Comparison of ENCODE assay signal across 1 cellular context in the genomic region with DNA sequence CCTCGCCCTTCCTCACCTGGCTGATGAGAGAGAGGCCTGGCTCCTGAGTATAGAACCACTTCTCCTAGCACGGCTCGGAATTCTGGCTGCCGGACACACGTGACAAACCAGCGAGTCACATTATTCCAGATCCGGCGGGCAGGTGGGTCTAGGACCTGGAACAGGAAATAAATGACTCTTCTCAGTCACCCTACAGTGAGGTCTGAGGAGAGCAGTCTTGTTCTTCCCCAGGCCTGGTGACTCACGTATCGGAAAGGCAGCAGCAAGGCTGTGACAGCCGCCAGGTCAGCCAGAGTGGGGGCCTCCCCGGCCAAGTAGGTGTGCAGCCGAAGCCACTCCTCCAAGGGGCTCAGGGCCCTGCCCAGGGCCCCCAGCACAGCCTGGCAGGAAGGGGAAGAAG.
TF ChIP-seq lines count a peak whose summit lies in the region.

No MANE protein-coding gene starts in this region.

TF ChIP-seq in H1, 55 proteins besides CTCF, POLR2A, EP300 and RAD21:
- TF ChIP-seq SAP30 (IDR thresholded peaks at IDR 0.05; ENCODE audit: insufficient read depth, insufficient replicate concordance, low read length), result no peak
- no peak for TF ChIP-seq SIRT6 (IDR thresholded peaks at IDR 0.05; ENCODE audit: low read length)
- TF ChIP-seq MAFK (IDR thresholded peaks at IDR 0.05; ENCODE audit: low read depth, low read length), result no peak
- no peak for TF ChIP-seq SP1 (IDR thresholded peaks at IDR 0.05; ENCODE audit: low read depth, low read length)
- no peak for TF ChIP-seq JUN (IDR thresholded peaks at IDR 0.05; ENCODE audit: low read depth, low read length)
- no peak for TF ChIP-seq SRF (IDR thresholded peaks at IDR 0.05; ENCODE audit: low read depth, low read length)
- no peak for TF ChIP-seq EGR1 (IDR thresholded peaks at IDR 0.05; ENCODE audit: borderline replicate concordance, low read depth, low read length)
- TF ChIP-seq NRF1 (IDR thresholded peaks at IDR 0.05; ENCODE audit: low read depth, low read length), result no peak
- TF ChIP-seq RBBP5 (IDR thresholded peaks at IDR 0.05; ENCODE audit: borderline replicate concordance, low read depth, low read length), result no peak
- TF ChIP-seq, protein P1, sequence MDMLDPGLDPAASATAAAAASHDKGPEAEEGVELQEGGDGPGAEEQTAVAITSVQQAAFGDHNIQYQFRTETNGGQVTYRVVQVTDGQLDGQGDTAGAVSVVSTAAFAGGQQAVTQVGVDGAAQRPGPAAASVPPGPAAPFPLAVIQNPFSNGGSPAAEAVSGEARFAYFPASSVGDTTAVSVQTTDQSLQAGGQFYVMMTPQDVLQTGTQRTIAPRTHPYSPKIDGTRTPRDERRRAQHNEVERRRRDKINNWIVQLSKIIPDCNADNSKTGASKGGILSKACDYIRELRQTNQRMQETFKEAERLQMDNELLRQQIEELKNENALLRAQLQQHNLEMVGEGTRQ (IDR thresholded peaks at IDR 0.05; ENCODE audit: low read length), result no peak
- TF ChIP-seq, protein P2, sequence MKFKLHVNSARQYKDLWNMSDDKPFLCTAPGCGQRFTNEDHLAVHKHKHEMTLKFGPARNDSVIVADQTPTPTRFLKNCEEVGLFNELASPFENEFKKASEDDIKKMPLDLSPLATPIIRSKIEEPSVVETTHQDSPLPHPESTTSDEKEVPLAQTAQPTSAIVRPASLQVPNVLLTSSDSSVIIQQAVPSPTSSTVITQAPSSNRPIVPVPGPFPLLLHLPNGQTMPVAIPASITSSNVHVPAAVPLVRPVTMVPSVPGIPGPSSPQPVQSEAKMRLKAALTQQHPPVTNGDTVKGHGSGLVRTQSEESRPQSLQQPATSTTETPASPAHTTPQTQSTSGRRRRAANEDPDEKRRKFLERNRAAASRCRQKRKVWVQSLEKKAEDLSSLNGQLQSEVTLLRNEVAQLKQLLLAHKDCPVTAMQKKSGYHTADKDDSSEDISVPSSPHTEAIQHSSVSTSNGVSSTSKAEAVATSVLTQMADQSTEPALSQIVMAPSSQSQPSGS (IDR thresholded peaks at IDR 0.05; ENCODE audit: low read length), result no peak
- TF ChIP-seq BRCA1 (IDR thresholded peaks at IDR 0.05; ENCODE audit: low read depth, low read length), result no peak
- TF ChIP-seq ZNF274 (IDR thresholded peaks at IDR 0.05; ENCODE audit: borderline replicate concordance, extremely low read depth, low read length), result no peak
- TF ChIP-seq FOSL1 (IDR thresholded peaks at IDR 0.05; ENCODE audit: insufficient read depth, low read depth, low read length), result no peak
- no peak for TF ChIP-seq TEAD4 (IDR thresholded peaks at IDR 0.05; ENCODE audit: low read depth, low read length)
- TF ChIP-seq RFX5 (IDR thresholded peaks at IDR 0.05; ENCODE audit: borderline replicate concordance, low read depth, low read length), result no peak
